In genomic region chr3:30293621-30294240, GRCh38 we compare ENCODE assay signal across 29 cellular contexts.
DNase-seq lines count a peak whose midpoint lies in the region; ATAC-seq and TF ChIP-seq lines count a peak whose summit lies in the region.
"Had no signal": no experiment of that assay in that cellular context is flagged by ENCODE, and none has a peak within 500 bp of the region (broad histone marks: within the 10 kb centered on the region; RNA-seq: fewer than 3 reads in every experiment).

No MANE protein-coding gene starts in this region.

- H3K9me3 Mint-ChIP-seq in Caco-2 (ENCODE audit: unreplicated experiment) (peaks cover 10% of the 10 kb centered on the region), HFFc6 (no peaks in the 10 kb centered on the region)
- H3K9me3 Mint-ChIP-seq: activated naive CD8-positive, alpha-beta T cell treated with anti-CD3 and anti-CD28 coated beads, Interleukin-2, amount 50 U/mL, for 24 hours; endodermal cell; immature natural killer cell; natural killer cell; stimulated activated effector memory CD8-positive, alpha-beta T cell treated with anti-CD3 and anti-CD28 coated beads, Interleukin-12 subunit alpha, Interleukin-12 subunit beta, amount 100 ng/mL, for 72 hours had no signal

- no peaks in the 10 kb centered on the region for H3K27me3 ChIP-seq in Caco-2 (replicated peaks; ENCODE audit: control insufficient read depth, insufficient read depth, low read length)
- H3K27me3 ChIP-seq: upper lobe of left lung had no signal

- H3K36me3 Mint-ChIP-seq in Caco-2 (ENCODE audit: insufficient read depth, unreplicated experiment) = peaks cover 6% of the 10 kb centered on the region
- no peaks in the 10 kb centered on the region for H3K36me3 Mint-ChIP-seq in HFFc6 (ENCODE audit: low read depth)
- H3K36me3 Mint-ChIP-seq: CD14-positive monocyte; immature natural killer cell; natural killer cell; stimulated activated effector memory CD8-positive, alpha-beta T cell treated with anti-CD3 and anti-CD28 coated beads, Interleukin-12 subunit alpha, Interleukin-12 subunit beta, amount 100 ng/mL, for 72 hours had no signal

- intact Hi-C loops in Caco-2 (cut with micrococcal nuclease; ENCODE audit: unreplicated experiment) = no loop called here

- TF ChIP-seq CTCF in Caco-2 (IDR thresholded peaks at IDR 0.05; ENCODE audit: insufficient read depth in 1 of 2, low read depth in 1 of 2, low read length in 1 of 2, severe bottlenecking in 1 of 2, unreplicated experiment in 1 of 2) (no peak), HFFc6 (IDR thresholded peaks at IDR 0.05) (no peak)

- H3K4me3 Mint-ChIP-seq in Caco-2 (ENCODE audit: unreplicated experiment) (no peak overlapping the region), HFFc6 (no peak overlapping the region; the same call in 1 of the 2 replicates)
- H3K4me3 Mint-ChIP-seq: activated naive CD8-positive, alpha-beta T cell treated with anti-CD3 and anti-CD28 coated beads, Interleukin-2, amount 50 U/mL, for 24 hours; CD14-positive monocyte; endodermal cell; immature natural killer cell; natural killer cell; stimulated activated effector memory CD8-positive, alpha-beta T cell treated with anti-CD3 and anti-CD28 coated beads, Interleukin-12 subunit alpha, Interleukin-12 subunit beta, amount 100 ng/mL, for 72 hours had no signal

- H3K4me1 Mint-ChIP-seq in Caco-2 (ENCODE audit: low read depth, unreplicated experiment) (peaks cover 15% of the 10 kb centered on the region), HFFc6 (ENCODE audit: low read depth) (peaks cover 66% of the 10 kb centered on the region)

- peaks cover 21% of the 10 kb centered on the region for H3K4me1 ChIP-seq in Caco-2

- BruUV-seq in Caco-2 (replicated peaks; lab: Mats Ljungman, UMichigan) = no TSS peak

- H3K27ac Mint-ChIP-seq in Caco-2 (ENCODE audit: unreplicated experiment) (peak overlapping the region; percentile 25), HFFc6 (peak overlapping the region; percentile 67)
- H3K27ac Mint-ChIP-seq: activated naive CD8-positive, alpha-beta T cell treated with anti-CD3 and anti-CD28 coated beads, Interleukin-2, amount 50 U/mL, for 24 hours; CD14-positive monocyte; endodermal cell; immature natural killer cell; natural killer cell; stimulated activated effector memory CD8-positive, alpha-beta T cell treated with anti-CD3 and anti-CD28 coated beads, Interleukin-12 subunit alpha, Interleukin-12 subunit beta, amount 100 ng/mL, for 72 hours had no signal

- no peaks in the 10 kb centered on the region for H3K36me3 ChIP-seq in Caco-2 (ENCODE audit: control insufficient read depth, insufficient read depth, low read length)
- H3K36me3 ChIP-seq: upper lobe of left lung had no signal

- H3K27me3 Mint-ChIP-seq in Caco-2 (ENCODE audit: insufficient read depth, unreplicated experiment) = no peaks in the 10 kb centered on the region
- H3K27me3 Mint-ChIP-seq in HFFc6 (ENCODE audit: insufficient read depth) = no peaks in the 10 kb centered on the region
- H3K27me3 Mint-ChIP-seq: activated naive CD8-positive, alpha-beta T cell treated with anti-CD3 and anti-CD28 coated beads, Interleukin-2, amount 50 U/mL, for 24 hours had no signal

- ATAC-seq in HG02642 (IDR thresholded peaks at IDR 0.05; ENCODE audit: poor library complexity, unreplicated experiment) = no peak
- ATAC-seq: activated naive CD8-positive, alpha-beta T cell treated with anti-CD3 and anti-CD28 coated beads, Interleukin-2, amount 50 U/mL, for 24 hours; natural killer cell; PC-3; stimulated activated effector memory CD8-positive, alpha-beta T cell treated with anti-CD3 and anti-CD28 coated beads, Interleukin-12 subunit alpha, Interleukin-12 subunit beta, amount 100 ng/mL, for 72 hours had no signal

- DNase-seq in Caco-2 (no peak), HFFc6 (no peak), dermis blood vessel endothelial cell (peak; percentile 37), putamen (ENCODE audit: low spot score) (peak; percentile 55), T-helper 1 cell (no peak)
- DNase-seq in activated CD4-positive, alpha-beta T cell treated with anti-CD3 and anti-CD28 coated beads for 4 hours = no peak
- DNase-seq: activated CD4-positive, alpha-beta T cell treated with anti-CD3 and anti-CD28 coated beads for 48 hours; activated CD8-positive, alpha-beta memory T cell treated with anti-CD3 and anti-CD28 coated beads for 24 hours; activated gamma-delta T cell treated with Interleukin-2 at 50 U/mL for 16 hours; activated naive CD8-positive, alpha-beta T cell treated with anti-CD3 and anti-CD28 coated beads, Interleukin-2, amount 50 U/mL, for 24 hours; activated T-cell treated with anti-CD3 and anti-CD28 coated beads, Interleukin-2, amount 50 U/mL, for 1 hour; Calu3; hypothalamus; immature natural killer cell; natural killer cell; NCI-H2171 treated with DMSO at 0.1 percent for 48 hours; NCI-H524 treated with DMSO at 0.1 percent for 48 hours; occipital lobe; PC-3; SHP77; stimulated activated CD4-positive, alpha-beta T cell treated with anti-CD3 and anti-CD28 coated beads, Interleukin-12 subunit alpha, Interleukin-12 subunit beta, amount 100 ng/mL, for 4 hours; stimulated activated CD4-positive, alpha-beta T cell treated with anti-CD3 and anti-CD28 coated beads, Interleukin-4, amount 100 ng/mL, for 24 hours; substantia nigra; T-helper 9 cell; upper lobe of left lung had no signal

- no peaks in the 10 kb centered on the region for H3K9me3 ChIP-seq in Caco-2
- H3K9me3 ChIP-seq: upper lobe of left lung had no signal

- H3K4me3 ChIP-seq in Caco-2 (ENCODE audit: low read depth, low read length) = no peak overlapping the region
- H3K4me3 ChIP-seq: upper lobe of left lung had no signal

- POLR2A ChIA-PET in Caco-2 (lab: Charles Lee) = no interaction called here

- CTCF ChIA-PET in Caco-2 (lab: Charles Lee) = interaction anchor here (0.6 kb wide), 1 partner anchor 66 kb away, joined by 4 read pairs; no protein-coding TSS in a partner anchor

Comparison
In these comparisons a context has a peak if more than half of its experiments do, and no peak if none do; other contexts are left out.
1. DNase-seq: peak in dermis blood vessel endothelial cell (single experiment) and putamen (single experiment); none in Caco-2 (0 of 2), HFFc6 (single experiment), T-helper 1 cell (0 of 5) and activated CD4-positive, alpha-beta T cell treated with anti-CD3 and anti-CD28 coated beads for 4 hours (0 of 2).